In the genomic region with DNA sequence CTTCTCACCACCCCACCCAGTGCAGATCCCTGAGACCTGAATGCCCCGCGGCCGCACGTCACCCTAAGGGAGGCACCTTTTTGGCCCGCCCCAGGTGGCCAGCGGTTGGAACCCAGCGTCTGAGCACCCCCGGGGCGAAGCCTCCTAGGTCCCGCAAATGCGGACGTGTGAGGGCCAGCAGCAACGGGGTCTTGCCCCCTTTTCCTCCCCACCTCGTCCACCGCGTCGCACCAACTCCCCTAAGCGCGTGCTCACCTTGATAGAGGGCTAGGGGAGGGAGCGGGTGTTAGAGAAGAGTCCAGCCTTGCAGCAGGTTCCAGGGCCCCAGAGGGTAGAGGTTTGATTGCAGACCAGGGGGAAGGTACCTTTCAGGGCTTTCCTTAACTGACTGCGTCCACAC, we compare ENCODE assay signal across 6 cellular contexts. TPM values are rescaled to one million over a fixed set of nuclear protein-coding genes. Genes with fewer than 3 reads are reported as not detected.
"Had no signal": no experiment of that assay in that cellular context is flagged by ENCODE, and none has a peak within 500 bp of the region (broad histone marks: within the 10 kb centered on the region; RNA-seq: fewer than 3 reads in every experiment).

No MANE protein-coding gene starts in this region.

RNA-seq across cellular contexts. Expression of gene GPRIN2, which starts 22.9 kb away (rescaled TPM):
- total RNA-seq: dermis microvascular lymphatic vessel endothelial cell, gastrocnemius medialis, left cardiac atrium, left ventricle myocardium superior, mononuclear cell had no signal
- polyA plus RNA-seq: heart right ventricle had no signal
